Comparison of ENCODE assay signal across 14 cellular contexts in genomic region chr13:79913141-79913827, GRCh38.
"Had no signal": no experiment of that assay in that cellular context is flagged by ENCODE, and none has a peak within 500 bp of the region (broad histone marks: within the 10 kb centered on the region; RNA-seq: fewer than 3 reads in every experiment).

No MANE protein-coding gene starts in this region.

- H3K27me3 Mint-ChIP-seq: effector memory CD8-positive, alpha-beta T cell; naive thymus-derived CD4-positive, alpha-beta T cell had no signal

- H3K36me3 ChIP-seq: esophagus squamous epithelium, right atrium auricular region, sigmoid colon had no signal

- H3K9me3 Mint-ChIP-seq: immature natural killer cell, neural crest cell had no signal

- H3K4me1 ChIP-seq: sigmoid colon had no signal

- H3K4me3 Mint-ChIP-seq: effector memory CD8-positive, alpha-beta T cell; immature natural killer cell; naive thymus-derived CD4-positive, alpha-beta T cell; neural crest cell had no signal

- H3K4me3 ChIP-seq: esophagus squamous epithelium, right atrium auricular region, sigmoid colon had no signal

- H3K27me3 ChIP-seq: esophagus squamous epithelium, right atrium auricular region, sigmoid colon had no signal

- ATAC-seq: effector memory CD8-positive, alpha-beta T cell; left colon; left ventricle myocardium superior; naive thymus-derived CD4-positive, alpha-beta T cell had no signal

- H3K36me3 Mint-ChIP-seq: immature natural killer cell; naive thymus-derived CD4-positive, alpha-beta T cell had no signal

- H3K27ac Mint-ChIP-seq: effector memory CD8-positive, alpha-beta T cell; immature natural killer cell; naive thymus-derived CD4-positive, alpha-beta T cell had no signal

- DNase-seq: effector memory CD8-positive, alpha-beta T cell; esophagus squamous epithelium; immature natural killer cell; kidney; left colon; left ventricle myocardium superior; naive thymus-derived CD4-positive, alpha-beta T cell; posterior cingulate gyrus; sigmoid colon; small intestine; stimulated activated CD4-positive, alpha-beta T cell treated with anti-CD3 and anti-CD28 coated beads, Interleukin-12 subunit alpha, Interleukin-12 subunit beta, amount 100 ng/mL, for 4 hours; stimulated activated naive CD4-positive, alpha-beta T cell treated with Interleukin-2 at 50 U/mL for 16 hours had no signal

- H3K9me3 ChIP-seq: esophagus squamous epithelium, right atrium auricular region, sigmoid colon had no signal

- H3K4me1 Mint-ChIP-seq: immature natural killer cell; naive thymus-derived CD4-positive, alpha-beta T cell had no signal

- H3K27ac ChIP-seq: esophagus squamous epithelium, right atrium auricular region, sigmoid colon had no signal
